In the genomic region with DNA sequence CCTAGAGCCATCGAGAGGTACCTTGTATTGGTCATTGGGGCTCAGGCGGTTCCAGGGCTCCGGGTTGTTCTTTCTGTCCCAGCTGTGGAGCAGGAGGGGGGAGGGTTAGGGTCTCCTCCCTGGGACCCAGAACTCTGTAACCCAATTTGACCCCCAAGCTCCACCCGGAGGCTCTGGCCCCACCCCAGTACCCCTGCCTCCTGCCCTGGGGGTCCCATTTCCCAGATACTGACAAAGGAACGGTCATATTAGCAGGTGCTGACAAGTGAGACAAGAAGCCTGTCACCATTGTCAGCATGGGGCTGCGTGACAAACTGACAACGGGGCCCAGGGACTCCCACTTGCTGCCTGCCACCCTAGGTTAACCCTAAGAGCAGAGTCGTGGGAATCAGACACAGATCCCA, we compare ENCODE assay signal across 1 cellular context.
TF ChIP-seq lines count a peak whose summit lies in the region.

No MANE protein-coding gene starts in this region.

TF ChIP-seq in SK-N-SH, 30 proteins besides CTCF, POLR2A, EP300 and RAD21:
- TF ChIP-seq, protein P1, sequence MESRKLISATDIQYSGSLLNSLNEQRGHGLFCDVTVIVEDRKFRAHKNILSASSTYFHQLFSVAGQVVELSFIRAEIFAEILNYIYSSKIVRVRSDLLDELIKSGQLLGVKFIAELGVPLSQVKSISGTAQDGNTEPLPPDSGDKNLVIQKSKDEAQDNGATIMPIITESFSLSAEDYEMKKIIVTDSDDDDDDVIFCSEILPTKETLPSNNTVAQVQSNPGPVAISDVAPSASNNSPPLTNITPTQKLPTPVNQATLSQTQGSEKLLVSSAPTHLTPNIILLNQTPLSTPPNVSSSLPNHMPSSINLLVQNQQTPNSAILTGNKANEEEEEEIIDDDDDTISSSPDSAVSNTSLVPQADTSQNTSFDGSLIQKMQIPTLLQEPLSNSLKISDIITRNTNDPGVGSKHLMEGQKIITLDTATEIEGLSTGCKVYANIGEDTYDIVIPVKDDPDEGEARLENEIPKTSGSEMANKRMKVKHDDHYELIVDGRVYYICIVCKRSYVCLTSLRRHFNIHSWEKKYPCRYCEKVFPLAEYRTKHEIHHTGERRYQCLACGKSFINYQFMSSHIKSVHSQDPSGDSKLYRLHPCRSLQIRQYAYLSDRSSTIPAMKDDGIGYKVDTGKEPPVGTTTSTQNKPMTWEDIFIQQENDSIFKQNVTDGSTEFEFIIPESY (IDR thresholded peaks at IDR 0.05; ENCODE audit: borderline replicate concordance, low read depth): no peak
- TF ChIP-seq NFIC (IDR thresholded peaks at IDR 0.05; ENCODE audit: borderline replicate concordance) (no peak), GABPA (IDR thresholded peaks at IDR 0.05; ENCODE audit: low read depth) (no peak), RCOR1 (IDR thresholded peaks at IDR 0.05; ENCODE audit: low read length) (no peak), EZH2phosphoT487 (IDR thresholded peaks at IDR 0.05; ENCODE audit: borderline replicate concordance, low read depth) (no peak), NRF1 (IDR thresholded peaks at IDR 0.05; ENCODE audit: low read depth, low read length) (no peak), USF2 (IDR thresholded peaks at IDR 0.05; ENCODE audit: borderline replicate concordance, low read depth, low read length) (no peak), RXRA (IDR thresholded peaks at IDR 0.05; ENCODE audit: borderline replicate concordance, low read depth) (no peak)
TF ChIP-seq in SK-N-SH: peak in this region for 0.
